8 cellular contexts compared by ENCODE assay signal in genomic region chr6:17086469-17086868, GRCh38. TPM values are rescaled to one million over a fixed set of nuclear protein-coding genes. Genes with fewer than 3 reads are reported as not detected.
A peak's percentile ranks its signal among the peaks of the same experiment; 100 is the strongest.
DNase-seq lines count a peak whose midpoint lies in the region; ATAC-seq and TF ChIP-seq lines count a peak whose summit lies in the region.

No MANE protein-coding gene starts in this region.

- H3K4me2 ChIP-seq in MM.1S (ENCODE audit: low read depth, low read length), result no peak overlapping the region

- H3K36me3 ChIP-seq in MM.1S (replicated peaks; ENCODE audit: insufficient read depth, low read length), result no peaks in the 10 kb centered on the region

- H4K20me1 ChIP-seq in MM.1S (ENCODE audit: insufficient read depth, low read length), result no peaks in the 10 kb centered on the region

- H3K79me2 ChIP-seq in MM.1S (ENCODE audit: low read length), result no peaks in the 10 kb centered on the region

- ATAC-seq in Right ventricle myocardium inferior, result peak; percentile 57
- ATAC-seq in HG02885 (IDR thresholded peaks at IDR 0.05; ENCODE audit: poor library complexity, unreplicated experiment), result no peak

- no peaks in the 10 kb centered on the region for H3K9me2 ChIP-seq in MM.1S (replicated peaks; ENCODE audit: insufficient read depth, low read length)

- H3K9ac ChIP-seq in MM.1S (ENCODE audit: low read length), result no peak overlapping the region

- intact Hi-C loops in Right ventricle myocardium inferior (cut with DNase I) (loop anchor here (5.0 to 10.0 kb wide), 3 partner anchors 124 to 772 kb away; no protein-coding TSS in a partner anchor), cardiac septum (cut with DNase I) (loop anchor here (5.0 to 10.0 kb wide), 3 partner anchors 129 to 754 kb away; no protein-coding TSS in a partner anchor)

- H3K27me3 ChIP-seq in MM.1S (replicated peaks; ENCODE audit: insufficient read depth, low read length), result no peaks in the 10 kb centered on the region

- no peaks in the 10 kb centered on the region for H3F3A ChIP-seq in MM.1S (ENCODE audit: insufficient read depth, low read length)

- H3K4me3 ChIP-seq in MM.1S (ENCODE audit: low read length) (no peak overlapping the region), fibroblast of pulmonary artery (replicated peaks; ENCODE audit: low read depth, low read length) (no peak overlapping the region)

- peak; percentile 54 for TF ChIP-seq CTCF in MM.1S (IDR thresholded peaks at IDR 0.05; ENCODE audit: low read length)
- peak; percentile 60 for TF ChIP-seq CTCF in VCaP (conservative IDR thresholded peaks at IDR 0.05)
- TF ChIP-seq CTCF in fibroblast of pulmonary artery (IDR thresholded peaks at IDR 0.05; ENCODE audit: low read length, missing control alignments), result peak; percentile 73

- H3K9me3 ChIP-seq in MM.1S (replicated peaks; ENCODE audit: insufficient read depth, low read length), result no peaks in the 10 kb centered on the region

- H2AFZ ChIP-seq in MM.1S (ENCODE audit: low read length), result no peak overlapping the region

- no peaks in the 10 kb centered on the region for H3K4me1 ChIP-seq in MM.1S (ENCODE audit: low read length)

- peak; percentile 56 for DNase-seq in Right ventricle myocardium inferior (ENCODE audit: missing footprints)
- DNase-seq in cardiac septum (ENCODE audit: low spot score), result no peak
- DNase-seq in MM.1S, result peak; percentile 24
- peak; percentile 85 for DNase-seq in fibroblast of pulmonary artery (ENCODE audit: low read depth)
- DNase-seq in occipital lobe (lab: John Stamatoyannopoulos, UW), result peak; percentile 32
- DNase-seq in 8988T, result no peak

- H3K27ac ChIP-seq in MM.1S (ENCODE audit: low read length) (no peak overlapping the region), VCaP (no peak overlapping the region)

RNA-seq across cellular contexts. Expression of gene STMND1, which starts 15.4 kb away (rescaled TPM):
- total RNA-seq in Right ventricle myocardium inferior, result not detected
- total RNA-seq in cardiac septum, result not detected
- total RNA-seq in occipital lobe, result not detected

Comparison
In these comparisons a context has a peak if more than half of its experiments do, and no peak if none do; other contexts are left out.
1. DNase-seq: peak in Right ventricle myocardium inferior (single experiment), MM.1S (single experiment), fibroblast of pulmonary artery (single experiment) and occipital lobe (single experiment); none in cardiac septum (single experiment) and 8988T (single experiment).
2. Peak in every context shown above with its lines, with median percentiles within 50 percentile points of each other: CTCF ChIP-seq.